1 cellular context compared by ENCODE assay signal in the genomic region with DNA sequence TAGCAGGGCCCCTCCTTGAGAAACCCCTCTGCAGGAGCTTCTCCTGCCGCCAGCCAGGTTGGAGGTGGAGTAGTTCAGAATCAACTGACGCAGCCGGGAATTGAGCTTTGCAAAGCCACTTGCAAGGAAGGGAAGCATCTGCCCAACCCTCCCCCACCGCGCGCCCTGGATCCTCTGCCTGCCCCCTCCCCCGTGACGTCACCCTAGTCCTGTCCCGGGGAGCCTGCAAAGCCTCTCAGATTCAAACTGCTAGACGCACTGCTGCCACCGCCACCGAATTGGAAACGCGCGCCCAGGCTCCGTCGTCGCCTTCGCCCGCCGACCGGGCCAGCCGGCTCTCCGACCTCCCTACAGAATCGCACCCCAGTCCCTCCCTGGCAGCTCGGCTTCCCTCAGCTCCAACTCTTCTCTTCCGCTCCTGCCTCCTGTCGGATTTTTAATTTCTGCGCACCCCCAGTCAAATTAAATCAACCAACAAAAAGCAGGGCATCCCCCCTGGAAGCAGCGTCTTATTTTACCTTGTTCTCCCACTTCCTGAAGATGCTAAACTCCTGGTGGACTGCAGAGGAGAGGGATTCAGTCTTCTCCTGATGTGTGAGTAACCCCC.
TF ChIP-seq lines count a peak whose summit lies in the region.

No MANE protein-coding gene starts in this region.

TF ChIP-seq in H1, 55 proteins besides CTCF, POLR2A, EP300 and RAD21 (continued from another document):
- TF ChIP-seq CTBP2 (IDR thresholded peaks at IDR 0.05; ENCODE audit: borderline replicate concordance, insufficient read depth, insufficient read length, low read length) = no peak
- TF ChIP-seq SUZ12 (IDR thresholded peaks at IDR 0.05; ENCODE audit: low read length) = no peak
- TF ChIP-seq CREB1 (IDR thresholded peaks at IDR 0.05) = peak; percentile 62
- no peak for TF ChIP-seq TBP (IDR thresholded peaks at IDR 0.05; ENCODE audit: low read depth, low read length)
- no peak for TF ChIP-seq EGR1 (IDR thresholded peaks at IDR 0.05; ENCODE audit: borderline replicate concordance, low read depth, low read length)
- TF ChIP-seq KDM5A (IDR thresholded peaks at IDR 0.05; ENCODE audit: low read length) = no peak
- no peak for TF ChIP-seq BACH1 (IDR thresholded peaks at IDR 0.05; ENCODE audit: low read length)
- TF ChIP-seq, protein P1, sequence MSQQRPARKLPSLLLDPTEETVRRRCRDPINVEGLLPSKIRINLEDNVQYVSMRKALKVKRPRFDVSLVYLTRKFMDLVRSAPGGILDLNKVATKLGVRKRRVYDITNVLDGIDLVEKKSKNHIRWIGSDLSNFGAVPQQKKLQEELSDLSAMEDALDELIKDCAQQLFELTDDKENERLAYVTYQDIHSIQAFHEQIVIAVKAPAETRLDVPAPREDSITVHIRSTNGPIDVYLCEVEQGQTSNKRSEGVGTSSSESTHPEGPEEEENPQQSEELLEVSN (IDR thresholded peaks at IDR 0.05) = no peak
- no peak for TF ChIP-seq CHD1 (IDR thresholded peaks at IDR 0.05; ENCODE audit: low read depth, low read length)
- peak; percentile 83 for TF ChIP-seq KDM4A (IDR thresholded peaks at IDR 0.05; ENCODE audit: low read depth, low read length, severe bottlenecking)
- TF ChIP-seq, protein P2, sequence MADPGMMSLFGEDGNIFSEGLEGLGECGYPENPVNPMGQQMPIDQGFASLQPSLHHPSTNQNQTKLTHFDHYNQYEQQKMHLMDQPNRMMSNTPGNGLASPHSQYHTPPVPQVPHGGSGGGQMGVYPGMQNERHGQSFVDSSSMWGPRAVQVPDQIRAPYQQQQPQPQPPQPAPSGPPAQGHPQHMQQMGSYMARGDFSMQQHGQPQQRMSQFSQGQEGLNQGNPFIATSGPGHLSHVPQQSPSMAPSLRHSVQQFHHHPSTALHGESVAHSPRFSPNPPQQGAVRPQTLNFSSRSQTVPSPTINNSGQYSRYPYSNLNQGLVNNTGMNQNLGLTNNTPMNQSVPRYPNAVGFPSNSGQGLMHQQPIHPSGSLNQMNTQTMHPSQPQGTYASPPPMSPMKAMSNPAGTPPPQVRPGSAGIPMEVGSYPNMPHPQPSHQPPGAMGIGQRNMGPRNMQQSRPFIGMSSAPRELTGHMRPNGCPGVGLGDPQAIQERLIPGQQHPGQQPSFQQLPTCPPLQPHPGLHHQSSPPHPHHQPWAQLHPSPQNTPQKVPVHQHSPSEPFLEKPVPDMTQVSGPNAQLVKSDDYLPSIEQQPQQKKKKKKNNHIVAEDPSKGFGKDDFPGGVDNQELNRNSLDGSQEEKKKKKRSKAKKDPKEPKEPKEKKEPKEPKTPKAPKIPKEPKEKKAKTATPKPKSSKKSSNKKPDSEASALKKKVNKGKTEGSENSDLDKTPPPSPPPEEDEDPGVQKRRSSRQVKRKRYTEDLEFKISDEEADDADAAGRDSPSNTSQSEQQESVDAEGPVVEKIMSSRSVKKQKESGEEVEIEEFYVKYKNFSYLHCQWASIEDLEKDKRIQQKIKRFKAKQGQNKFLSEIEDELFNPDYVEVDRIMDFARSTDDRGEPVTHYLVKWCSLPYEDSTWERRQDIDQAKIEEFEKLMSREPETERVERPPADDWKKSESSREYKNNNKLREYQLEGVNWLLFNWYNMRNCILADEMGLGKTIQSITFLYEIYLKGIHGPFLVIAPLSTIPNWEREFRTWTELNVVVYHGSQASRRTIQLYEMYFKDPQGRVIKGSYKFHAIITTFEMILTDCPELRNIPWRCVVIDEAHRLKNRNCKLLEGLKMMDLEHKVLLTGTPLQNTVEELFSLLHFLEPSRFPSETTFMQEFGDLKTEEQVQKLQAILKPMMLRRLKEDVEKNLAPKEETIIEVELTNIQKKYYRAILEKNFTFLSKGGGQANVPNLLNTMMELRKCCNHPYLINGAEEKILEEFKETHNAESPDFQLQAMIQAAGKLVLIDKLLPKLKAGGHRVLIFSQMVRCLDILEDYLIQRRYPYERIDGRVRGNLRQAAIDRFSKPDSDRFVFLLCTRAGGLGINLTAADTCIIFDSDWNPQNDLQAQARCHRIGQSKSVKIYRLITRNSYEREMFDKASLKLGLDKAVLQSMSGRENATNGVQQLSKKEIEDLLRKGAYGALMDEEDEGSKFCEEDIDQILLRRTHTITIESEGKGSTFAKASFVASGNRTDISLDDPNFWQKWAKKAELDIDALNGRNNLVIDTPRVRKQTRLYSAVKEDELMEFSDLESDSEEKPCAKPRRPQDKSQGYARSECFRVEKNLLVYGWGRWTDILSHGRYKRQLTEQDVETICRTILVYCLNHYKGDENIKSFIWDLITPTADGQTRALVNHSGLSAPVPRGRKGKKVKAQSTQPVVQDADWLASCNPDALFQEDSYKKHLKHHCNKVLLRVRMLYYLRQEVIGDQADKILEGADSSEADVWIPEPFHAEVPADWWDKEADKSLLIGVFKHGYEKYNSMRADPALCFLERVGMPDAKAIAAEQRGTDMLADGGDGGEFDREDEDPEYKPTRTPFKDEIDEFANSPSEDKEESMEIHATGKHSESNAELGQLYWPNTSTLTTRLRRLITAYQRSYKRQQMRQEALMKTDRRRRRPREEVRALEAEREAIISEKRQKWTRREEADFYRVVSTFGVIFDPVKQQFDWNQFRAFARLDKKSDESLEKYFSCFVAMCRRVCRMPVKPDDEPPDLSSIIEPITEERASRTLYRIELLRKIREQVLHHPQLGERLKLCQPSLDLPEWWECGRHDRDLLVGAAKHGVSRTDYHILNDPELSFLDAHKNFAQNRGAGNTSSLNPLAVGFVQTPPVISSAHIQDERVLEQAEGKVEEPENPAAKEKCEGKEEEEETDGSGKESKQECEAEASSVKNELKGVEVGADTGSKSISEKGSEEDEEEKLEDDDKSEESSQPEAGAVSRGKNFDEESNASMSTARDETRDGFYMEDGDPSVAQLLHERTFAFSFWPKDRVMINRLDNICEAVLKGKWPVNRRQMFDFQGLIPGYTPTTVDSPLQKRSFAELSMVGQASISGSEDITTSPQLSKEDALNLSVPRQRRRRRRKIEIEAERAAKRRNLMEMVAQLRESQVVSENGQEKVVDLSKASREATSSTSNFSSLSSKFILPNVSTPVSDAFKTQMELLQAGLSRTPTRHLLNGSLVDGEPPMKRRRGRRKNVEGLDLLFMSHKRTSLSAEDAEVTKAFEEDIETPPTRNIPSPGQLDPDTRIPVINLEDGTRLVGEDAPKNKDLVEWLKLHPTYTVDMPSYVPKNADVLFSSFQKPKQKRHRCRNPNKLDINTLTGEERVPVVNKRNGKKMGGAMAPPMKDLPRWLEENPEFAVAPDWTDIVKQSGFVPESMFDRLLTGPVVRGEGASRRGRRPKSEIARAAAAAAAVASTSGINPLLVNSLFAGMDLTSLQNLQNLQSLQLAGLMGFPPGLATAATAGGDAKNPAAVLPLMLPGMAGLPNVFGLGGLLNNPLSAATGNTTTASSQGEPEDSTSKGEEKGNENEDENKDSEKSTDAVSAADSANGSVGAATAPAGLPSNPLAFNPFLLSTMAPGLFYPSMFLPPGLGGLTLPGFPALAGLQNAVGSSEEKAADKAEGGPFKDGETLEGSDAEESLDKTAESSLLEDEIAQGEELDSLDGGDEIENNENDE (IDR thresholded peaks at IDR 0.05; ENCODE audit: insufficient replicate concordance, low read length) = no peak
- TF ChIP-seq, protein P3, sequence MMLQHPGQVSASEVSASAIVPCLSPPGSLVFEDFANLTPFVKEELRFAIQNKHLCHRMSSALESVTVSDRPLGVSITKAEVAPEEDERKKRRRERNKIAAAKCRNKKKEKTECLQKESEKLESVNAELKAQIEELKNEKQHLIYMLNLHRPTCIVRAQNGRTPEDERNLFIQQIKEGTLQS (IDR thresholded peaks at IDR 0.05; ENCODE audit: insufficient read depth, low read depth, low read length) = no peak
- TF ChIP-seq ZNF274 (IDR thresholded peaks at IDR 0.05; ENCODE audit: borderline replicate concordance, extremely low read depth, low read length) = no peak
- TF ChIP-seq ASH2L (IDR thresholded peaks at IDR 0.05; ENCODE audit: low read length) = peak; percentile 31
- no peak for TF ChIP-seq KDM1A (IDR thresholded peaks at IDR 0.05; ENCODE audit: borderline replicate concordance, low read length)
